Comparison of ENCODE assay signal across 7 cellular contexts in the genomic region with DNA sequence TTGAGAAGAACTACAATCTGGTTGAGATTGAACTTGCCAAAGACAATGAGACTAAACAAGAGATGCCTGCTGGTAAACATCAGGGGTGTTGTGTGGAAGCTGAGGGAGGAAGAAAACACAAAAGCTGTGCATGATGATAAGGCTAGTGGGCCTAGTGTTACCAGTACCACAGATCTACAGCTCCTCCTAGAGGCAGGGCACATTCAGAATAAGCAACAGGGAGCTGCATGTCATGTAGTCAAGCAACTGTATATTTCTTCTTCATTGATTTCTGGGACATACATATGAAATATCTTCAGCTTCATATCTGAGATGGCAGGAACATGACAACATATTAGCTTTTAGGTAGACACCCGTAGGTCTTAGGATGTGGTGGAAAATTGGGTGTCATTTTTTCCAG.
A peak's percentile ranks its signal among the peaks of the same experiment; 100 is the strongest.
DNase-seq lines count a peak whose midpoint lies in the region; ATAC-seq, FAIRE-seq and TF ChIP-seq lines count a peak whose summit lies in the region.
"Not testable (repeated sequence)": the region's sequence is repeated elsewhere in the genome, so short reads cannot be mapped to it uniquely, and the experiment has no call there.

No MANE protein-coding gene starts in this region.

- not testable (repeated sequence) for H3K27me3 ChIP-seq in H9 (ENCODE audit: insufficient read depth, low read length); K562 (ENCODE audit: control insufficient read depth in 2 of 2, insufficient read depth in 2 of 2, low read length in 2 of 2); endodermal cell (ENCODE audit: control insufficient read depth, insufficient read depth, low read length, poor library complexity, severe bottlenecking); right lobe of liver; upper lobe of right lung

- not testable (repeated sequence) for H3K4ac ChIP-seq in H9 (ENCODE audit: low read depth, low read length)

- H3K36me3 ChIP-seq in K562 (ENCODE audit: control insufficient read depth, insufficient read depth, low read length); endodermal cell (ENCODE audit: control insufficient read depth, insufficient read depth, low read length); right lobe of liver; upper lobe of right lung: not testable (repeated sequence)

- H3K4me3 ChIP-seq in A549; K562; endodermal cell (ENCODE audit: low read length); right lobe of liver; upper lobe of right lung: not testable (repeated sequence)

- not testable (repeated sequence) for H3K9ac ChIP-seq in H9 (ENCODE audit: extremely low read depth, insufficient read length, low read length); K562 (ENCODE audit: insufficient read depth in 1 of 2, low read depth in 2 of 2, low read length in 2 of 2); endodermal cell (ENCODE audit: extremely low read depth, low read length, poor library complexity, severe bottlenecking)

- H3K56ac ChIP-seq in H9 (ENCODE audit: insufficient read length, low read depth, low read length) = not testable (repeated sequence)

- H3K9me1 ChIP-seq in K562 (ENCODE audit: control insufficient read depth, insufficient read depth, low read length) = not testable (repeated sequence)

- H2BK20ac ChIP-seq in H9 (ENCODE audit: low read depth, low read length, poor library complexity, severe bottlenecking) = not testable (repeated sequence)

- not testable (repeated sequence) for H4K8ac ChIP-seq in H9 (replicated peaks; ENCODE audit: insufficient read length, low read depth, low read length)

- CTCF ChIA-PET in A549 (lab: Yijun Ruan, JAX); K562 (lab: Yijun Ruan, JAX; ENCODE audit: low intra/inter-chr PET ratio): not testable (repeated sequence)

- H3K27ac Mint-ChIP-seq in H9 (peak overlapping the region in 2 of 3 experiments; percentile 62 to 87; a peak in 2 of 7 replicates), endodermal cell (peak overlapping the region; percentile 8)

- H3K79me2 ChIP-seq in H9 (ENCODE audit: insufficient read depth, low read length); K562 (ENCODE audit: control insufficient read depth, insufficient read depth, low read length): not testable (repeated sequence)

- not testable (repeated sequence) for H2AK5ac ChIP-seq in H9 (ENCODE audit: insufficient read length, low read length)

- not testable (repeated sequence) for H3K27me3 Mint-ChIP-seq in H9 (ENCODE audit: low read depth); endodermal cell (ENCODE audit: insufficient read depth)

- TF ChIP-seq POLR2A in A549 (IDR thresholded peaks at IDR 0.05; ENCODE audit: low read length); GM12891 (IDR thresholded peaks at IDR 0.05; ENCODE audit: low read depth, low read length); K562 (conservative IDR thresholded peaks at IDR 0.05); right lobe of liver (IDR thresholded peaks at IDR 0.05): not testable (repeated sequence)

- not testable (repeated sequence) for H3K79me1 ChIP-seq in H9 (ENCODE audit: insufficient read depth, low read depth, low read length, poor library complexity, severe bottlenecking)

- not testable (repeated sequence) for H3K18ac ChIP-seq in H9 (ENCODE audit: insufficient read length, low read depth, low read length)

- not testable (repeated sequence) for H3K4me2 ChIP-seq in A549; H9 (ENCODE audit: insufficient read depth, insufficient read length, low read length); K562 (ENCODE audit: insufficient read depth, low read length)

- H2BK5ac ChIP-seq in H9 (ENCODE audit: insufficient read length, low read length) = not testable (repeated sequence)

- not testable (repeated sequence) for H2BK15ac ChIP-seq in H9 (ENCODE audit: low read depth, low read length)

- not testable (repeated sequence) for H3T11ph ChIP-seq in H9 (ENCODE audit: low read length)

- H2BK120ac ChIP-seq in H9 (ENCODE audit: low read depth, low read length, poor library complexity, severe bottlenecking) = not testable (repeated sequence)

- TF ChIP-seq EP300 in A549 (IDR thresholded peaks at IDR 0.05); K562 (IDR thresholded peaks at IDR 0.05; ENCODE audit: low read length): not testable (repeated sequence)

- not testable (repeated sequence) for H4K91ac ChIP-seq in H9 (ENCODE audit: insufficient read length, low read depth, low read length)

- not testable (repeated sequence) for TF ChIP-seq RAD21 in A549 (conservative IDR thresholded peaks at IDR 0.05 in 1 of 2, IDR thresholded peaks at IDR 0.05 in 1 of 2); K562 (CRISPR knock-in tag; conservative IDR thresholded peaks at IDR 0.05 in 1 of 2, IDR thresholded peaks at IDR 0.05 in 1 of 2)

- in situ Hi-C loops in K562 (cut with MboI) = not testable (repeated sequence)

- H4K20me1 ChIP-seq in H9 (ENCODE audit: control insufficient read depth, insufficient read depth, insufficient read length); K562 (replicated peaks; ENCODE audit: control insufficient read depth, insufficient read depth, low read length): not testable (repeated sequence)

- not testable (repeated sequence) for H3K9me3 Mint-ChIP-seq in H9, endodermal cell

- H3K4me1 Mint-ChIP-seq in H9 (peaks cover 17 to 18% of the 10 kb centered on the region in 2 experiments), endodermal cell (peaks cover 15% of the 10 kb centered on the region)

- not testable (repeated sequence) for H2AFZ ChIP-seq in H9 (ENCODE audit: low read length); K562 (ENCODE audit: low read depth, low read length)

- not testable (repeated sequence) for H3K9me3 ChIP-seq in A549; H9 (ENCODE audit: control insufficient read depth, low read depth, low read length); K562 (replicated peaks; ENCODE audit: control insufficient read depth, insufficient read depth, low read depth, low read length); endodermal cell (ENCODE audit: control insufficient read depth, low read length); right lobe of liver; upper lobe of right lung

- not testable (repeated sequence) for H3K14ac ChIP-seq in H9 (ENCODE audit: insufficient read depth, low read length)

- intact Hi-C loops in K562 (cut with micrococcal nuclease); right lobe of liver (cut with DNase I); upper lobe of right lung (cut with DNase I): not testable (repeated sequence)

- 0% methylated on average over 1 of the region's 1 CpG for WGBS in A549 (ENCODE audit: missing lambda C conversion rate)
- no CpG with 5 or more reads among the region's 1 CpG for WGBS in H9 (ENCODE audit: extremely low coverage, insufficient read length, low lambda C conversion rate)
- WGBS in K562 (ENCODE audit: insufficient coverage, low coverage, missing lambda C conversion rate) = no CpG with 5 or more reads among the region's 1 CpG
- no CpG with 5 or more reads among the region's 1 CpG for WGBS in endodermal cell (ENCODE audit: insufficient coverage in 1 of 2, insufficient read length in 1 of 2), 2 experiments
- WGBS in right lobe of liver (ENCODE audit: insufficient coverage, low coverage, low lambda C conversion rate, missing lambda C conversion rate) = no CpG with 5 or more reads among the region's 1 CpG

- POLR2A ChIA-PET in A549 (lab: Yijun Ruan, JAX); K562 (lab: Yijun Ruan, JAX): not testable (repeated sequence)

- H3K23me2 ChIP-seq in H9 (ENCODE audit: insufficient read length, low read depth, low read length, poor library complexity, severe bottlenecking) = not testable (repeated sequence)

- H3K4me3 Mint-ChIP-seq in H9, endodermal cell: not testable (repeated sequence)

- BruUV-seq in K562 (replicated peaks; lab: Mats Ljungman, UMichigan) = not testable (repeated sequence)

- not testable (repeated sequence) for H3K23ac ChIP-seq in H9 (ENCODE audit: insufficient read length, low read depth, low read length)

- H3K27ac ChIP-seq in A549; H9 (ENCODE audit: insufficient read length, low read depth, low read length); K562 (ENCODE audit: extremely low read depth, low read depth, low read length); endodermal cell (ENCODE audit: low read depth, low read length); right lobe of liver; upper lobe of right lung: not testable (repeated sequence)

- H3K4me1 ChIP-seq in A549; H9 (ENCODE audit: insufficient read depth, low read length); K562 (replicated peaks in 1 of 2; ENCODE audit: control insufficient read depth in 2 of 2, insufficient read depth in 2 of 2, low read length in 2 of 2); endodermal cell (ENCODE audit: control insufficient read depth, insufficient read depth, low read length); right lobe of liver; upper lobe of right lung: not testable (repeated sequence)

- not testable (repeated sequence) for TF ChIP-seq CTCF in A549 (IDR thresholded peaks at IDR 0.05); right lobe of liver (IDR thresholded peaks at IDR 0.05); upper lobe of right lung (IDR thresholded peaks at IDR 0.05)
- TF ChIP-seq CTCF in H9 (conservative IDR thresholded peaks at IDR 0.05) = peak; percentile 43; the same call in 2 of the 3 replicates
- 0 out of 6 replicates have a peak, but pooled peaks of 1 of the 3 experiments have one; percentile 11 for TF ChIP-seq CTCF in K562 (IDR thresholded peaks at IDR 0.05 in 2 of 3, conservative IDR thresholded peaks at IDR 0.05 in 1 of 3; ENCODE audit: insufficient read depth in 2 of 3, low read depth in 1 of 3, low read length in 3 of 3)
- TF ChIP-seq CTCF in endodermal cell (conservative IDR thresholded peaks at IDR 0.05) = peak; percentile 54

- ATAC-seq in A549 = 0 out of 6 replicates have a peak, but pooled peaks of 1 of the 2 experiments have one; percentile 36
- peak; percentile 88 for ATAC-seq in K562
- ATAC-seq in right lobe of liver = peak; percentile 46 to 72 (median 70)
- ATAC-seq in upper lobe of right lung = peak; percentile 67

- FAIRE-seq in A549 (lab: Jason Lieb, UNC) = peak; percentile 54
- peak; percentile 66 for FAIRE-seq in GM12891 (lab: Jason Lieb, UNC)
- FAIRE-seq in K562 (lab: Jason Lieb, UNC) = peak; percentile 86

- DNase-seq in A549 (ENCODE audit: low read depth in 1 of 2, low spot score in 1 of 2); GM12891 (ENCODE audit: insufficient read length, low spot score); H9; K562 (ENCODE audit: extremely low read depth in 1 of 4, low spot score in 3 of 4); endodermal cell; right lobe of liver; upper lobe of right lung: not testable (repeated sequence)

- not testable (repeated sequence) for H3K36me3 Mint-ChIP-seq in H9 (ENCODE audit: insufficient read depth in 1 of 3, low read depth in 3 of 3); endodermal cell (ENCODE audit: low read depth)

- H2BK12ac ChIP-seq in H9 (ENCODE audit: insufficient read length, low read depth, low read length) = not testable (repeated sequence)

- not testable (repeated sequence) for H4K5ac ChIP-seq in H9 (ENCODE audit: insufficient read length, low read depth, low read length)
